Comparison of ENCODE assay signal across 1 cellular context in the genomic region with DNA sequence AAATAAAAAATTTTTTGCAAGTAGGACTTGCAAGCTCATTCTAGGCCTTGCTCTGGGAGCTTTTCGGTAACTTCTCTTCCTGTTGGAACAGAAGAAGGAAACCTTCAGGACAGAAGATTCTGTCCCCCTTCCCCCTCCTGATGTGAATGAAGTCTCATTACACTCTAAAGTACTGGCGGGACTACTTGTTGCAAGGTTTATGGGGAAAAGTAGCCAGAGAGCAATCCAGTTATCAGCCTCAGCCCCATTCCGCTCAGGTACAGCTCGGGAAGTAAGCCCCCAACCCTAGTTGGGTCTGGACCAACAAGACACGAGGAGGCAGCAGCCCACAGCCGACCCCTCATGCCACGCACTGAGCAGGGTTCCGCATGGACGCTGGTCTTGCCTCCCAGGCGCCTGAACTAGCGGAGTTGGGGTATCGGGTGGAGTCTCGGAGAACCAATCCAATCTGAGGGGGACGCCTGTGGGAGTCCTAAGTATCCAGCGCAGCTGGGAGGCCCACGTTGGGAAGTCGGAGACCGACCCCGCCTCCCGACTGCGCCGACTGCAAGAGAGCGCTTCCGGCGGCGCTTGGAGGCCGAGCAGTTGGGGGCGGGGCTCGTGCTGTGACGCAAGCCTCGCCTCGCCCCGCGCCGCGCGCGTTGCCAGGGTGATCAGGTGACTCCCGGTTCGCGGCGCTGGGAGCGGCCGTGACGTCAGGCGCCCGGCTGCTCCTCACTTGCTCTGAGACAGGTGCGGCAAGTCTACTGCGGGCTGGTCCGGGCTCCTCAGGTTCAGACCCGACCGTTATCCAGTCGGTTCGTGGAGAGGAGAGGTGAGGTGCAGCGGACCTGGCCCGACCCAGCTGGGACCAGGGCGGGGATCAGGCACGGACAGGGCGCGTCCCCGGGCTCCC.
TF ChIP-seq lines count a peak whose summit lies in the region.

A gene with protein sequence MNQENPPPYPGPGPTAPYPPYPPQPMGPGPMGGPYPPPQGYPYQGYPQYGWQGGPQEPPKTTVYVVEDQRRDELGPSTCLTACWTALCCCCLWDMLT (plus strand): TSS at position 717 of the 895 bp plus-strand sequence. CDS start 19,278 bp downstream, outside the sequence.

TF ChIP-seq in IMR-90, 13 proteins besides CTCF, POLR2A, EP300 and RAD21 (continued from another document):
- TF ChIP-seq, protein P1, sequence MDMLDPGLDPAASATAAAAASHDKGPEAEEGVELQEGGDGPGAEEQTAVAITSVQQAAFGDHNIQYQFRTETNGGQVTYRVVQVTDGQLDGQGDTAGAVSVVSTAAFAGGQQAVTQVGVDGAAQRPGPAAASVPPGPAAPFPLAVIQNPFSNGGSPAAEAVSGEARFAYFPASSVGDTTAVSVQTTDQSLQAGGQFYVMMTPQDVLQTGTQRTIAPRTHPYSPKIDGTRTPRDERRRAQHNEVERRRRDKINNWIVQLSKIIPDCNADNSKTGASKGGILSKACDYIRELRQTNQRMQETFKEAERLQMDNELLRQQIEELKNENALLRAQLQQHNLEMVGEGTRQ (IDR thresholded peaks at IDR 0.05; ENCODE audit: low read depth, low read length): peak; percentile 79
- TF ChIP-seq BHLHE40 (IDR thresholded peaks at IDR 0.05; ENCODE audit: low read depth, low read length): peak; percentile 68
- TF ChIP-seq MAZ (IDR thresholded peaks at IDR 0.05; ENCODE audit: borderline replicate concordance, low read depth, low read length): peak; percentile 44; the same call in 1 of the 2 replicates
- peak; percentile 92 for TF ChIP-seq CEBPB (IDR thresholded peaks at IDR 0.05; ENCODE audit: low read depth, low read length)
- TF ChIP-seq MAFK (IDR thresholded peaks at IDR 0.05; ENCODE audit: low read depth, low read length): no peak
- TF ChIP-seq MXI1 (IDR thresholded peaks at IDR 0.05; ENCODE audit: borderline replicate concordance, low read depth, low read length): peak; percentile 49; the same call in 1 of the 2 replicates
